ENCODE assay signal across 23 cellular contexts in the genomic region with DNA sequence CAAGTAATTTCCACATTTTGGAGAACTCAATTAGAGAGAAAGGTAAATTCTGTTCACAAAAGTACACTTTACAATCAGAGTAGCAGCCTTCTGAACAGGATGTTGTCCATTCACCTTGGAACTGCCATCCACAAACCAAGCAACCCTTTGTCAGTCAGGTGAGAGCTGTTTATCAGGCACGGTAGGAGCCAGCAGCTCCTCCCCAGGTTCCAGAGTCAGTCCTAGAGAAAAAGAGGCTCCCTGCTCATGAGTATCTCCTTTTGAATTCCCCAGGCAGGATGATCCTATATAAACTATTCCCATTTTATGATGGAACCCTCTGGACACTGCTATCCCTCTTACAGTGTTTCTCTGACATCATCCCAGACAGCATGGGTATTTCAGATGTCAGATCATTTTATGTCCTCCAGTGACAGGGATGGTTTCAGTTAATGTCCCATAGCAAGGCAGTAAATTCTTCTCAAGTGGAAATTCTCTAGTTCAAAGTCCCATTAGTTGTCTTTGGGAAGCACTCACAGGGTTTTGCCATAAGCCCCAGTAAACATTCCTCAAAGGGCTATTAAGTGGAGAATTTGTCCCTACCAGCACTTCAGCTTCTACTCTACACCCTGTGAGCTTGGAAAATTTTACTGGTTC. TPM values are rescaled to one million over a fixed set of nuclear protein-coding genes. Genes with fewer than 3 reads are reported as not detected.
"Had no signal": no experiment of that assay in that cellular context is flagged by ENCODE, and none has a peak within 500 bp of the region (broad histone marks: within the 10 kb centered on the region; RNA-seq: fewer than 3 reads in every experiment).

No MANE protein-coding gene starts in this region.

- H3K27ac Mint-ChIP-seq: activated naive CD8-positive, alpha-beta T cell; activated T-helper 1 cell treated with anti-CD3 and anti-CD28 coated beads, Interleukin-12 subunit alpha, Interleukin-12 subunit beta, Interleukin-2, Interleukin-4 antibody, amounts not matched to agents 30 ng/mL and 10 ng/mL and 1 ng/mL, durations not matched to agents 14 hours and 24 hours and 36 hours; nephron; progenitor cell of endocrine pancreas; T-helper 1 cell treated with Interleukin-12 subunit alpha and Interleukin-12 subunit beta and Interleukin-4 antibody, amounts not matched to agents 30 μg/mL and 1 μg/mL, for 36 hours; type B pancreatic cell had no signal

- H3K4me3 ChIP-seq: esophagus squamous epithelium, heart right ventricle, lower lobe of right lung, skin epidermis, stomach, testis had no signal

- H3K27me3 Mint-ChIP-seq: activated naive CD8-positive, alpha-beta T cell; progenitor cell of endocrine pancreas; type B pancreatic cell had no signal

- H3K9me3 Mint-ChIP-seq: activated T-helper 1 cell treated with anti-CD3 and anti-CD28 coated beads, Interleukin-12 subunit alpha, Interleukin-12 subunit beta, Interleukin-2, Interleukin-4 antibody, amounts not matched to agents 30 ng/mL and 10 ng/mL and 1 ng/mL, durations not matched to agents 14 hours and 24 hours and 36 hours; nephron; T-helper 1 cell treated with Interleukin-12 subunit alpha and Interleukin-12 subunit beta and Interleukin-4 antibody, amounts not matched to agents 30 μg/mL and 1 μg/mL, for 36 hours; type B pancreatic cell had no signal

- H3K9me3 ChIP-seq: esophagus squamous epithelium, heart right ventricle, lower lobe of right lung, stomach, testis had no signal

- H3K4me3 Mint-ChIP-seq: activated naive CD8-positive, alpha-beta T cell; activated T-helper 1 cell treated with anti-CD3 and anti-CD28 coated beads, Interleukin-12 subunit alpha, Interleukin-12 subunit beta, Interleukin-2, Interleukin-4 antibody, amounts not matched to agents 30 ng/mL and 10 ng/mL and 1 ng/mL, durations not matched to agents 14 hours and 24 hours and 36 hours; nephron; T-helper 1 cell treated with Interleukin-12 subunit alpha and Interleukin-12 subunit beta and Interleukin-4 antibody, amounts not matched to agents 30 μg/mL and 1 μg/mL, for 36 hours; type B pancreatic cell had no signal

- DNase-seq: activated CD4-positive, alpha-beta T cell treated with anti-CD3 and anti-CD28 coated beads, Interleukin-2, amount 50 U/mL, for 4 hours; activated gamma-delta T cell treated with Interleukin-2 at 50 U/mL for 16 hours; dermis blood vessel endothelial cell; effector memory CD4-positive, alpha-beta T cell; esophagus squamous epithelium; heart right ventricle; left cardiac atrium; lower lobe of right lung; occipital lobe; right cardiac atrium; stimulated activated CD4-positive, alpha-beta T cell treated with anti-CD3 and anti-CD28 coated beads, Interleukin-15, amount 100 ng/mL, for 24 hours; stimulated activated CD4-positive, alpha-beta T cell treated with anti-CD3 and anti-CD28 coated beads, Interleukin-2, amount 100 ng/mL, for 48 hours; stomach; testis had no signal

- H3K27ac ChIP-seq: esophagus squamous epithelium, heart right ventricle, lower lobe of right lung, skin epidermis, stomach, testis, VCaP had no signal

- H3K27me3 ChIP-seq: esophagus squamous epithelium, heart right ventricle, stomach, testis had no signal

- H3K36me3 Mint-ChIP-seq: activated naive CD8-positive, alpha-beta T cell; type B pancreatic cell had no signal

- H3K36me3 ChIP-seq: esophagus squamous epithelium, heart right ventricle, lower lobe of right lung, stomach had no signal

- ATAC-seq: heart right ventricle, left cardiac atrium, lower lobe of right lung, right cardiac atrium had no signal

- H3K4me1 ChIP-seq: esophagus squamous epithelium, stomach, testis had no signal

RNA-seq across cellular contexts. Expression of a gene that starts 34.5 kb away (rescaled TPM):
- total RNA-seq: activated CD8-positive, alpha-beta memory T cell treated with anti-CD3 and anti-CD28 coated beads for 36 hours; activated T-helper 1 cell treated with anti-CD3 and anti-CD28 coated beads, Interleukin-12 subunit alpha, Interleukin-12 subunit beta, Interleukin-2, Interleukin-4 antibody, amounts not matched to agents 30 ng/mL and 10 ng/mL and 1 ng/mL, durations not matched to agents 14 hours and 24 hours and 36 hours had no signal
